In genomic region chr3:45592830-45593707, GRCh38 we compare ENCODE assay signal across 8 cellular contexts. TPM values are rescaled to one million over a fixed set of nuclear protein-coding genes. Genes with fewer than 3 reads are reported as not detected.
A peak's percentile ranks its signal among the peaks of the same experiment; 100 is the strongest.
DNase-seq lines count a peak whose midpoint lies in the region; ATAC-seq and TF ChIP-seq lines count a peak whose summit lies in the region.

No MANE protein-coding gene starts in this region.

- H3K9ac ChIP-seq in neural progenitor cell (no peak overlapping the region), stomach smooth muscle (ENCODE audit: low read length in 2 of 2) (peak overlapping the region; percentile 19 to 73)

- peak overlapping the region; percentile 53 for H3K27ac Mint-ChIP-seq in activated naive CD4-positive, alpha-beta T cell treated with anti-CD3 and anti-CD28 coated beads for 36 hours
- H3K27ac Mint-ChIP-seq in neural progenitor cell: no peak overlapping the region

- CTCF ChIA-PET in activated naive CD4-positive, alpha-beta T cell treated with anti-CD3 and anti-CD28 coated beads for 36 hours (lab: Charles Lee): interaction anchor here (0.7 kb wide), 1 partner anchor 336 kb away, joined by 4 read pairs; no protein-coding TSS in a partner anchor

- ATAC-seq in gastroesophageal sphincter (peak; percentile 87), GM18520 (IDR thresholded peaks at IDR 0.05; ENCODE audit: unreplicated experiment) (no peak)

- peaks cover 13% of the 10 kb centered on the region for H3F3A ChIP-seq in neural progenitor cell (ENCODE audit: low read depth)

- TF ChIP-seq POLR2A in gastroesophageal sphincter (IDR thresholded peaks at IDR 0.05): no peak

- H3K27me3 ChIP-seq in SJSA1 (replicated peaks) (no peaks in the 10 kb centered on the region), gastroesophageal sphincter (no peaks in the 10 kb centered on the region), neural progenitor cell (no peaks in the 10 kb centered on the region), stomach smooth muscle (ENCODE audit: control insufficient read depth in 1 of 2, insufficient read depth in 2 of 2, low read length in 2 of 2) (no peaks in the 10 kb centered on the region)

- TF ChIP-seq EP300 in gastroesophageal sphincter (IDR thresholded peaks at IDR 0.05): no peak

- TF ChIP-seq CTCF in LNCAP (IDR thresholded peaks at IDR 0.05) (peak; percentile 84), gastroesophageal sphincter (IDR thresholded peaks at IDR 0.05) (peak in 3 of 4 experiments; percentile 84 to 92 (median 89)), neural progenitor cell (IDR thresholded peaks at IDR 0.05) (peak; percentile 84)

- no peaks in the 10 kb centered on the region for H3K9me3 Mint-ChIP-seq in activated naive CD4-positive, alpha-beta T cell treated with anti-CD3 and anti-CD28 coated beads for 36 hours
- peaks cover 3% of the 10 kb centered on the region for H3K9me3 Mint-ChIP-seq in neural progenitor cell

- DNase-seq in GM04503 (ENCODE audit: low read depth): peak; percentile 54
- DNase-seq in SJSA1 (ENCODE audit: low read depth in 1 of 2, low spot score in 2 of 2): peak; percentile 74 to 89
- peak; percentile 87 for DNase-seq in activated naive CD4-positive, alpha-beta T cell treated with anti-CD3 and anti-CD28 coated beads for 36 hours
- DNase-seq in neural progenitor cell (ENCODE audit: low spot score): peak; percentile 96

- no peaks in the 10 kb centered on the region for H3K27me3 Mint-ChIP-seq in activated naive CD4-positive, alpha-beta T cell treated with anti-CD3 and anti-CD28 coated beads for 36 hours (ENCODE audit: low read depth)
- peaks cover 2% of the 10 kb centered on the region for H3K27me3 Mint-ChIP-seq in neural progenitor cell (ENCODE audit: insufficient read depth, low read depth)

- H3K4me2 ChIP-seq in neural progenitor cell: peak overlapping the region; percentile 94

- peaks cover 40% of the 10 kb centered on the region for H3K4me1 Mint-ChIP-seq in activated naive CD4-positive, alpha-beta T cell treated with anti-CD3 and anti-CD28 coated beads for 36 hours (ENCODE audit: low read depth)
- peaks cover 31% of the 10 kb centered on the region for H3K4me1 Mint-ChIP-seq in neural progenitor cell

- H3K27ac ChIP-seq in SJSA1 (peak overlapping the region; percentile 26), gastroesophageal sphincter (peak overlapping the region; percentile 41 to 94 (median 90)), neural progenitor cell (no peak overlapping the region), stomach smooth muscle (ENCODE audit: low read length) (peak overlapping the region; percentile 69)

- H3K4me1 ChIP-seq in SJSA1 (replicated peaks): peaks cover 39% of the 10 kb centered on the region
- peaks cover 0 to 55% (median 29%) of the 10 kb centered on the region in 3 donors for H3K4me1 ChIP-seq in gastroesophageal sphincter
- peaks cover 6% of the 10 kb centered on the region for H3K4me1 ChIP-seq in neural progenitor cell
- peaks cover 47% of the 10 kb centered on the region for H3K4me1 ChIP-seq in stomach smooth muscle (ENCODE audit: control insufficient read depth, insufficient read depth, low read length)

- no peaks in the 10 kb centered on the region for H3K9me3 ChIP-seq in SJSA1 (replicated peaks)
- H3K9me3 ChIP-seq in gastroesophageal sphincter: no peaks in the 10 kb centered on the region
- no peaks in the 10 kb centered on the region for H3K9me3 ChIP-seq in neural progenitor cell (ENCODE audit: low read depth)
- no peaks in the 10 kb centered on the region for H3K9me3 ChIP-seq in stomach smooth muscle (ENCODE audit: control insufficient read depth in 2 of 2, low read length in 2 of 2)

- WGBS in gastroesophageal sphincter (ENCODE audit: low coverage in 1 of 2), 2 donors: 10 to 16% methylated on average over 4 to 7 of the region's 35 CpGs

- peaks cover 18% of the 10 kb centered on the region for H3K36me3 ChIP-seq in SJSA1
- H3K36me3 ChIP-seq in gastroesophageal sphincter: no peaks in the 10 kb centered on the region
- H3K36me3 ChIP-seq in neural progenitor cell: no peaks in the 10 kb centered on the region
- no peaks in the 10 kb centered on the region for H3K36me3 ChIP-seq in stomach smooth muscle (ENCODE audit: control insufficient read depth in 2 of 2, insufficient read depth in 2 of 2, low read length in 2 of 2)

- H2AFZ ChIP-seq in neural progenitor cell (replicated peaks): peak overlapping the region; percentile 88

- H3K79me2 ChIP-seq in neural progenitor cell (ENCODE audit: low read depth): peaks cover 33% of the 10 kb centered on the region

- intact Hi-C loops in activated naive CD4-positive, alpha-beta T cell treated with anti-CD3 and anti-CD28 coated beads for 36 hours (cut with micrococcal nuclease): loop anchor here (1.0 to 10.0 kb wide), 4 partner anchors 26 to 322 kb away; no protein-coding TSS in a partner anchor

- peaks cover 11% of the 10 kb centered on the region for H3K36me3 Mint-ChIP-seq in activated naive CD4-positive, alpha-beta T cell treated with anti-CD3 and anti-CD28 coated beads for 36 hours (ENCODE audit: low read depth)
- peaks cover 13% of the 10 kb centered on the region for H3K36me3 Mint-ChIP-seq in neural progenitor cell

- H3K4me3 Mint-ChIP-seq in activated naive CD4-positive, alpha-beta T cell treated with anti-CD3 and anti-CD28 coated beads for 36 hours: peak overlapping the region; percentile 68
- peak overlapping the region; percentile 83 for H3K4me3 Mint-ChIP-seq in neural progenitor cell

- peak overlapping the region; percentile 82 for H3K4me3 ChIP-seq in SJSA1
- peak overlapping the region; percentile 75 to 86 for H3K4me3 ChIP-seq in gastroesophageal sphincter
- peak overlapping the region; percentile 66 for H3K4me3 ChIP-seq in neural progenitor cell
- H3K4me3 ChIP-seq in stomach smooth muscle (ENCODE audit: low read length in 2 of 2): peak overlapping the region; percentile 79 to 83

- H4K20me1 ChIP-seq in neural progenitor cell (ENCODE audit: low read depth): no peaks in the 10 kb centered on the region

RNA-seq across cellular contexts. Expression of gene LIMD1, which starts 1.5 kb away (rescaled TPM):
- total RNA-seq in SJSA1 (2014; rRNA removed; shearing (Covaris generic)): 5.3 and 11.0 TPM in 2 replicates
- 10 to 100 TPM; 14.8 to 16.3 TPM for total RNA-seq in activated naive CD4-positive, alpha-beta T cell treated with anti-CD3 and anti-CD28 coated beads for 36 hours
- 10 to 100 TPM; 17.3 to 42.7 (median 33.3) TPM for total RNA-seq in gastroesophageal sphincter
- 10.0 and 14.8 TPM in 2 replicates for total RNA-seq in neural progenitor cell (ENCODE audit: low replicate concordance)
